24 cellular contexts compared by ENCODE assay signal in genomic region chr7:148997497-148997896, GRCh38. TPM values are rescaled to one million over a fixed set of nuclear protein-coding genes. Genes with fewer than 3 reads are reported as not detected.
A peak's percentile ranks its signal among the peaks of the same experiment; 100 is the strongest.
DNase-seq lines count a peak whose midpoint lies in the region; ATAC-seq, FAIRE-seq and TF ChIP-seq lines count a peak whose summit lies in the region.
"Had no signal": no experiment of that assay in that cellular context is flagged by ENCODE, and none has a peak within 500 bp of the region (broad histone marks: within the 10 kb centered on the region; RNA-seq: fewer than 3 reads in every experiment).

No MANE protein-coding gene starts in this region.

- no peaks in the 10 kb centered on the region for H3K79me2 ChIP-seq in K562 (ENCODE audit: control insufficient read depth, insufficient read depth, low read length)

- no peaks in the 10 kb centered on the region for H3K36me3 ChIP-seq in H7 (replicated peaks; ENCODE audit: control insufficient read depth, insufficient read depth, low read length)
- peaks cover 9% of the 10 kb centered on the region; the same call in 1 of the 3 replicates for H3K36me3 ChIP-seq in K562 (ENCODE audit: control insufficient read depth, insufficient read depth, low read length)
- H3K36me3 ChIP-seq in kidney (ENCODE audit: control insufficient read depth in 1 of 2, insufficient read depth in 2 of 2, low read length in 2 of 2): no peaks in the 10 kb centered on the region
- H3K36me3 ChIP-seq in mucosa of descending colon (ENCODE audit: low read depth): no peaks in the 10 kb centered on the region

- H3K27ac ChIP-seq in K562 (ENCODE audit: extremely low read depth, low read depth, low read length): no peak overlapping the region
- no peak overlapping the region for H3K27ac ChIP-seq in kidney (ENCODE audit: low read depth in 2 of 2, low read length in 2 of 2)
- H3K27ac ChIP-seq: BLaER1 had no signal

- peak; percentile 20 for DNase-seq in Right ventricle myocardium superior
- no peak for DNase-seq in cardiac septum (ENCODE audit: low spot score)
- DNase-seq in H7: peak; percentile 24
- no peak for DNase-seq in K562 (ENCODE audit: extremely low read depth in 1 of 4, low spot score in 3 of 4)
- DNase-seq in posterior vena cava (ENCODE audit: low spot score): peak; percentile 41
- DNase-seq in kidney: no peak
- no peak for DNase-seq in mucosa of descending colon
- DNase-seq: 8988T; ACHN; BE2C; C1 segment of cervical spinal cord; Caco-2; Calu3; CD4-positive, CD25-positive, alpha-beta regulatory T cell; CD8-positive, alpha-beta T cell; DMS79 treated with DMSO at 0.1 percent for 48 hours; GF-D8 had no signal

- no peaks in the 10 kb centered on the region for H3K9me3 ChIP-seq in K562 (replicated peaks; ENCODE audit: control insufficient read depth, insufficient read depth, low read depth, low read length)
- no peaks in the 10 kb centered on the region for H3K9me3 ChIP-seq in kidney (ENCODE audit: control insufficient read depth in 1 of 2, low read length in 2 of 2)
- H3K9me3 ChIP-seq in mucosa of descending colon: no peaks in the 10 kb centered on the region
- H3K9me3 ChIP-seq: BE2C, BLaER1, Caco-2 had no signal

- no peak for TF ChIP-seq RAD21 in K562 (CRISPR knock-in tag; conservative IDR thresholded peaks at IDR 0.05 in 1 of 2, IDR thresholded peaks at IDR 0.05 in 1 of 2)

- H3K4me3 ChIP-seq in H7 (ENCODE audit: insufficient read depth, low read depth, low read length): no peak overlapping the region
- H3K4me3 ChIP-seq in K562: no peak overlapping the region
- H3K4me3 ChIP-seq in kidney (ENCODE audit: low read length in 2 of 2): no peak overlapping the region
- H3K4me3 ChIP-seq in mucosa of descending colon: no peak overlapping the region
- H3K4me3 ChIP-seq: BLaER1 had no signal

- ATAC-seq in Right ventricle myocardium superior (ENCODE audit: poor library complexity) (no peak), K562 (peak; percentile 26; the same call in 2 of the 3 replicates), mucosa of descending colon (no peak), GM21619 (IDR thresholded peaks at IDR 0.05; ENCODE audit: unreplicated experiment) (no peak)
- ATAC-seq: CD8-positive, alpha-beta T cell had no signal

- POLR2A ChIA-PET in K562 (lab: Yijun Ruan, JAX): interaction anchor here (0.7 kb wide), 1 partner anchor 12 kb away, joined by 3 read pairs; no protein-coding TSS in a partner anchor

- no peak overlapping the region for H2AFZ ChIP-seq in K562 (ENCODE audit: low read depth, low read length)

- H3K9me1 ChIP-seq in K562 (ENCODE audit: control insufficient read depth, insufficient read depth, low read length): no peaks in the 10 kb centered on the region

- TF ChIP-seq CTCF in K562 (IDR thresholded peaks at IDR 0.05 in 2 of 3, conservative IDR thresholded peaks at IDR 0.05 in 1 of 3; ENCODE audit: insufficient read depth in 2 of 3, low read depth in 1 of 3, low read length in 3 of 3) (0 out of 6 replicates have a peak, but pooled peaks of 1 of the 3 experiments have one; percentile 4), kidney (IDR thresholded peaks at IDR 0.05; ENCODE audit: borderline replicate concordance, extremely low read depth, insufficient read depth) (no peak), mucosa of descending colon (IDR thresholded peaks at IDR 0.05) (no peak)

- H3K9ac ChIP-seq in K562 (ENCODE audit: insufficient read depth in 1 of 2, low read depth in 2 of 2, low read length in 2 of 2): no peak overlapping the region
- no peak overlapping the region for H3K9ac ChIP-seq in kidney (ENCODE audit: low read length in 2 of 2)
- H3K9ac ChIP-seq: BLaER1 had no signal

- TF ChIP-seq POLR2A in K562 (conservative IDR thresholded peaks at IDR 0.05): no peak

- H4K20me1 ChIP-seq in K562 (replicated peaks; ENCODE audit: control insufficient read depth, insufficient read depth, low read length): peaks cover 4% of the 10 kb centered on the region; the same call in 1 of the 2 replicates

- intact Hi-C loops in Right ventricle myocardium superior (cut with DNase I): no loop called here
- intact Hi-C loops in cardiac septum (cut with DNase I): no loop called here
- intact Hi-C loops in K562 (cut with micrococcal nuclease): no loop called here
- intact Hi-C loops in posterior vena cava (cut with DNase I): no loop called here
- intact Hi-C loops in kidney (cut with DNase I): no loop called here
- intact Hi-C loops in mucosa of descending colon (cut with DNase I, micrococcal nuclease): no loop called here

- no peak overlapping the region for H3K4me2 ChIP-seq in K562 (ENCODE audit: insufficient read depth, low read length)
- H3K4me2 ChIP-seq: BLaER1 had no signal

- CTCF ChIA-PET in K562 (lab: Yijun Ruan, JAX; ENCODE audit: low intra/inter-chr PET ratio): no interaction called here

- 21% methylated on average over 4 of the region's 4 CpGs for WGBS in K562 (ENCODE audit: insufficient coverage, low coverage, missing lambda C conversion rate)

- H3K27me3 ChIP-seq in H7 (ENCODE audit: control insufficient read depth, insufficient read depth, low read length) (no peaks in the 10 kb centered on the region), K562 (ENCODE audit: control insufficient read depth in 2 of 2, insufficient read depth in 2 of 2, low read length in 2 of 2) (peaks cover 2 to 4% of the 10 kb centered on the region in 2 experiments; a peak in 1 of 5 replicates)
- H3K27me3 ChIP-seq: BE2C, BLaER1 had no signal

- FAIRE-seq in K562 (lab: Jason Lieb, UNC) (no peak), kidney (lab: Jason Lieb, UNC) (no peak)
- FAIRE-seq: A204.1, D721Med, G401.6, GM12891, GM19239 had no signal

- in situ Hi-C loops in K562 (cut with MboI): no loop called here

- peaks cover 0 to 6% of the 10 kb centered on the region in 2 experiments; a peak in 1 of 5 replicates for H3K4me1 ChIP-seq in K562 (replicated peaks in 1 of 2; ENCODE audit: control insufficient read depth in 2 of 2, insufficient read depth in 2 of 2, low read length in 2 of 2)
- no peaks in the 10 kb centered on the region for H3K4me1 ChIP-seq in kidney (ENCODE audit: control insufficient read depth in 1 of 2, insufficient read depth in 1 of 2, low read depth in 1 of 2, low read length in 2 of 2)
- H3K4me1 ChIP-seq in mucosa of descending colon (ENCODE audit: low read depth): no peaks in the 10 kb centered on the region
- H3K4me1 ChIP-seq: BE2C, BLaER1, Caco-2 had no signal

- no peak for TF ChIP-seq EP300 in K562 (IDR thresholded peaks at IDR 0.05; ENCODE audit: low read length)

- no TSS peak for BruUV-seq in K562 (replicated peaks; lab: Mats Ljungman, UMichigan)

TF ChIP-seq in K562, 482 proteins besides CTCF, POLR2A, EP300 and RAD21:
- TF ChIP-seq STAG1 (CRISPR knock-in tag; IDR thresholded peaks at IDR 0.05; ENCODE audit: borderline replicate concordance): no peak
- no peak for TF ChIP-seq NFE2 (IDR thresholded peaks at IDR 0.05; ENCODE audit: low read depth)
- no peak for TF ChIP-seq ZNF584 (CRISPR knock-in tag; IDR thresholded peaks at IDR 0.05; ENCODE audit: low read depth)
TF ChIP-seq in K562: peak in this region for 0.

RNA-seq across cellular contexts. Expression of gene PDIA4, which starts 30.8 kb away (rescaled TPM):
- total RNA-seq in Right ventricle myocardium superior: 32.2 TPM
- 38.5 TPM for total RNA-seq in cardiac septum
- 286 and 335 TPM in 2 replicates for total RNA-seq in H7 (2014; rRNA removed; shearing (Covaris generic))
- total RNA-seq in K562 (2011; cell fraction: chromatin; rRNA removed; ENCODE audit: low replicate concordance): 187 and 270 TPM in 2 replicates
- total RNA-seq in K562 (2011; cell fraction: nucleolus; rRNA removed): 352 and 378 TPM in 2 replicates
- total RNA-seq in K562 (2011; cell fraction: nucleoplasm; rRNA removed): 244 and 324 TPM in 2 replicates
- total RNA-seq in K562 (2014; rRNA removed): 158 and 178 TPM in 2 replicates
- 82.7 and 91.5 TPM in 2 replicates for total RNA-seq in K562 (2014; rRNA removed; fragmentation: Illumina TruSeq; extraction: Trizol)
- total RNA-seq in K562 (2015; rRNA removed; fragmentation: Illumina TruSeq; extraction: Trizol): 136 TPM in 2 replicates
- total RNA-seq in K562 (2021): 159 and 161 TPM in 2 replicates
- 146 and 186 TPM in 2 replicates for polyA plus RNA-seq in K562 (2011; rRNA removed)
- 107 and 158 TPM in 2 replicates for polyA plus RNA-seq in K562 (2011; cell fraction: cytosol; rRNA removed)
- 149 and 181 TPM in 2 replicates for polyA plus RNA-seq in K562 (2011; cell fraction: nucleus; rRNA removed)
- 137 and 177 TPM in 2 replicates for polyA plus RNA-seq in K562 (2012)
- polyA plus RNA-seq in K562 (2014; fragmentation: Illumina TruSeq; extraction: Trizol): 143 and 175 TPM in 2 replicates
- polyA plus RNA-seq in K562 (2014; fragmentation: Nextera tagmentation; extraction: Ambion mirVana): 10 to 100 TPM in 1 of 2 experiments, 1 to 10 TPM in 1; 9.1 to 14.5 TPM
- polyA plus RNA-seq in K562 (2014; rRNA removed): 155 and 171 TPM in 2 replicates
- polyA minus RNA-seq in K562 (2011; rRNA and poly(A)+ RNA removed): 147 and 177 TPM in 2 replicates
- 90.9 and 121 TPM in 2 replicates for polyA minus RNA-seq in K562 (2011; cell fraction: cytosol; rRNA and poly(A)+ RNA removed)
- polyA minus RNA-seq in K562 (2011; cell fraction: nucleus; rRNA and poly(A)+ RNA removed): 30.0 and 68.5 TPM in 2 replicates
- 100 to 1,000 TPM in 1 of 2 donors, 10 to 100 TPM in 1; 64.8 to 117 TPM for total RNA-seq in posterior vena cava
- total RNA-seq in kidney: 159 TPM
- 69.9 TPM for polyA plus RNA-seq in kidney (ENCODE audit: insufficient read depth, low read depth, low replicate concordance)
- total RNA-seq in mucosa of descending colon: 100 to 1,000 TPM in 2 of 3 donors, 10 to 100 TPM in 1; 78.4 to 211 (median 109) TPM

Comparison
In these comparisons a context has a peak if more than half of its experiments do, and no peak if none do; other contexts are left out.
1. DNase-seq: peak in Right ventricle myocardium superior (single experiment), H7 (single experiment) and posterior vena cava (single experiment); none in cardiac septum (single experiment), K562 (0 of 4), kidney (single experiment) and mucosa of descending colon (0 of 3).